Comparison of ENCODE assay signal across 1 cellular context in the genomic region with DNA sequence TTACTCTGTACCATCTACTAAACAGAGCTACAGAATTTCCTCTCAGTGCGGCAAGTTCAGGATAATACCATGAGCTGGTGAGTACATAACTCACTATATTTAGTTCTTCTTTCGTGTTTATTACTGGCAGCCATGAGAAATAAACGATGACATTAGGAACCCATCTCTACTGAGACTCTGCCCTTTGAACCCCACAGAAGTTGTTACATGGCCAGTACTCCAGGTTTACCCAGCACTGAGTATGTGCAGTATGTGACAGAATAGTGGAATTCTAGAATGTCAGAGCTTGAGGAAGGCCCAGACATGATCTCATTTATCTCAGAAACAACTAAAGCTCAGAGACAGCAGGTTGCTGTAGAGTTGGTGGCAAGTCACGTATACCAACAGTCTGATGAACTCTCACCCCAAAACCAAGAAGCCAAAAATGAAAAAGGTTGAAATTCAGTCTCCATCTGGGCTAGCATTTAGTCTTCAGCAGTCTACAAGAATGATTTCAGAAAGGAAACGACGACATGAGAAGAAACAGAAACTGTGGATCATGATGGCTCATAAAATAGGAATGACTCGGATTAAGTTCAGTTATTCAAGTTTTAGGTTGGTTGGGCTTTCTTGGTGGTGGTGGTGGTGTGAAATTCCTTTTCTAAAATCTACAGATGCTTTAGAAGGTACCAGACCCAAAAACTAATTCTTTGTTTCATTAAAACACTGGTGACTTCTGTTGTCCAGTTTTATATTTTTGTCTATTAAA.
TF ChIP-seq lines count a peak whose summit lies in the region.

No MANE protein-coding gene starts in this region.

TF ChIP-seq in H1, 55 proteins besides CTCF, POLR2A, EP300 and RAD21 (continued from another document):
- no peak for TF ChIP-seq ATF2 (IDR thresholded peaks at IDR 0.05; ENCODE audit: low read length)
- no peak for TF ChIP-seq NRF1 (IDR thresholded peaks at IDR 0.05; ENCODE audit: low read depth, low read length)
- no peak for TF ChIP-seq CHD7 (IDR thresholded peaks at IDR 0.05; ENCODE audit: insufficient replicate concordance, low read length)
- no peak for TF ChIP-seq TCF12 (IDR thresholded peaks at IDR 0.05; ENCODE audit: low read depth, low read length)
- no peak for TF ChIP-seq TBP (IDR thresholded peaks at IDR 0.05; ENCODE audit: low read depth, low read length)
- TF ChIP-seq ZNF274 (IDR thresholded peaks at IDR 0.05; ENCODE audit: borderline replicate concordance, extremely low read depth, low read length): no peak
- no peak for TF ChIP-seq GTF2F1 (IDR thresholded peaks at IDR 0.05; ENCODE audit: borderline replicate concordance, low read depth, low read length)
